In the genomic region with DNA sequence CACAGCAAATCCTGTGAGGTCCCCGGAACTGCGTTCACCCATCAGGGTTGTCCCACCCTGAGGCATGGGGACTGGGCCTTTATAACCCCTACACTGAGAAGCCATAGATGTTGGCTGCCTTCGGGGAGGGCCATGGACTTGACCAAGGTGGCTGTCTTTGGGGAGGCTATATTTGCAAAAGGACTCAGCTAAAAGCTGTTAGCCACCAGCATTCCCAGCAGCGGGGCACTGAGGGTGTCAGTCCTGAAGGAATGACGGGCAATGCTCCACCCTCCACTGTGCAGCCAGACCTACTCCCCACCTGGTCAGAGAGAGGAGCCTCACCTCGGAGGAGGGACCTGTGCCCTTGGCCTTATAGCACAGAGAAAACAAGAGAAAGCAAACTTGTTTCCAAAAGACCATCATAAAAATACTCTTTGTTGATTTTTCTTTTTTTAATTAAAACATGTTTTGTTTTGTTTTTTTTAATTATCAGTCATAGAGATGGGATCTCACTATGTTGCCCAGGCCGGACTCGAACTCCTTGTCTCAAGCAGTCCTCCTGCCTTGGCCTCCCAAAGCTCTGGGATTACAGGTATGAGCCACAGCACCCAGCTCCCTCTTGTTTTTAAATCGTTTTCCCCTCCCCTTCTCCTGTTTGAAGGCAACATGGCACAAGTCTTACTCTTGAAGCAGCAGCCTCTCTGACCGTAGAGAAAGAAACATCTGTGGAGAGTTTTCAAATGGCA, we compare ENCODE assay signal across 1 cellular context.
TF ChIP-seq lines count a peak whose summit lies in the region.

No MANE protein-coding gene starts in this region.

TF ChIP-seq in K562, 482 proteins besides CTCF, POLR2A, EP300 and RAD21:
- TF ChIP-seq IRF2 (CRISPR knock-in tag; IDR thresholded peaks at IDR 0.05) (no peak), SP2 (IDR thresholded peaks at IDR 0.05; ENCODE audit: extremely low read depth, low read depth, low read length, poor library complexity, severe bottlenecking) (no peak), HDAC3 (IDR thresholded peaks at IDR 0.05; ENCODE audit: borderline replicate concordance, partially characterized antibody) (no peak), E4F1 (CRISPR knock-in tag; IDR thresholded peaks at IDR 0.05; ENCODE audit: borderline replicate concordance) (no peak), ZNF121 (CRISPR knock-in tag; conservative IDR thresholded peaks at IDR 0.05) (peak; percentile 68), KDM4B (IDR thresholded peaks at IDR 0.05; ENCODE audit: borderline replicate concordance in 2 of 2, low read depth in 1 of 2) (no peak), RUNX1 (IDR thresholded peaks at IDR 0.05; ENCODE audit: low read depth) (no peak), ZBTB43 (CRISPR knock-in tag; IDR thresholded peaks at IDR 0.05) (no peak), RBM25 (IDR thresholded peaks at IDR 0.05; ENCODE audit: low read depth, low read length, severe bottlenecking) (peak; percentile 38), GATAD2A (IDR thresholded peaks at IDR 0.05) (no peak), POLR2G (IDR thresholded peaks at IDR 0.05; ENCODE audit: low read depth, low read length) (no peak), ZBTB33 (CRISPR knock-in tag; IDR thresholded peaks at IDR 0.05) (no peak), SAFB2 (IDR thresholded peaks at IDR 0.05; ENCODE audit: borderline replicate concordance, low read depth, low read length, severe bottlenecking) (no peak), ATF2 (CRISPR knock-in tag; IDR thresholded peaks at IDR 0.05) (no peak), ZNF511 (CRISPR knock-in tag; IDR thresholded peaks at IDR 0.05) (no peak)
- TF ChIP-seq, protein P1, sequence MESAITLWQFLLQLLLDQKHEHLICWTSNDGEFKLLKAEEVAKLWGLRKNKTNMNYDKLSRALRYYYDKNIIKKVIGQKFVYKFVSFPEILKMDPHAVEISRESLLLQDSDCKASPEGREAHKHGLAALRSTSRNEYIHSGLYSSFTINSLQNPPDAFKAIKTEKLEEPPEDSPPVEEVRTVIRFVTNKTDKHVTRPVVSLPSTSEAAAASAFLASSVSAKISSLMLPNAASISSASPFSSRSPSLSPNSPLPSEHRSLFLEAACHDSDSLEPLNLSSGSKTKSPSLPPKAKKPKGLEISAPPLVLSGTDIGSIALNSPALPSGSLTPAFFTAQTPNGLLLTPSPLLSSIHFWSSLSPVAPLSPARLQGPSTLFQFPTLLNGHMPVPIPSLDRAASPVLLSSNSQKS (CRISPR knock-in tag; IDR thresholded peaks at IDR 0.05): no peak
- TF ChIP-seq, protein P2, sequence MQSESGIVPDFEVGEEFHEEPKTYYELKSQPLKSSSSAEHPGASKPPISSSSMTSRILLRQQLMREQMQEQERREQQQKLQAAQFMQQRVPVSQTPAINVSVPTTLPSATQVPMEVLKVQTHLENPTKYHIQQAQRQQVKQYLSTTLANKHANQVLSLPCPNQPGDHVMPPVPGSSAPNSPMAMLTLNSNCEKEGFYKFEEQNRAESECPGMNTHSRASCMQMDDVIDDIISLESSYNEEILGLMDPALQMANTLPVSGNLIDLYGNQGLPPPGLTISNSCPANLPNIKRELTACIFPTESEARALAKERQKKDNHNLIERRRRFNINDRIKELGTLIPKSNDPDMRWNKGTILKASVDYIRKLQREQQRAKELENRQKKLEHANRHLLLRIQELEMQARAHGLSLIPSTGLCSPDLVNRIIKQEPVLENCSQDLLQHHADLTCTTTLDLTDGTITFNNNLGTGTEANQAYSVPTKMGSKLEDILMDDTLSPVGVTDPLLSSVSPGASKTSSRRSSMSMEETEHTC (IDR thresholded peaks at IDR 0.05): no peak
TF ChIP-seq in K562: peak in this region for 2.
